Comparison of ENCODE assay signal across 14 cellular contexts in the genomic region with DNA sequence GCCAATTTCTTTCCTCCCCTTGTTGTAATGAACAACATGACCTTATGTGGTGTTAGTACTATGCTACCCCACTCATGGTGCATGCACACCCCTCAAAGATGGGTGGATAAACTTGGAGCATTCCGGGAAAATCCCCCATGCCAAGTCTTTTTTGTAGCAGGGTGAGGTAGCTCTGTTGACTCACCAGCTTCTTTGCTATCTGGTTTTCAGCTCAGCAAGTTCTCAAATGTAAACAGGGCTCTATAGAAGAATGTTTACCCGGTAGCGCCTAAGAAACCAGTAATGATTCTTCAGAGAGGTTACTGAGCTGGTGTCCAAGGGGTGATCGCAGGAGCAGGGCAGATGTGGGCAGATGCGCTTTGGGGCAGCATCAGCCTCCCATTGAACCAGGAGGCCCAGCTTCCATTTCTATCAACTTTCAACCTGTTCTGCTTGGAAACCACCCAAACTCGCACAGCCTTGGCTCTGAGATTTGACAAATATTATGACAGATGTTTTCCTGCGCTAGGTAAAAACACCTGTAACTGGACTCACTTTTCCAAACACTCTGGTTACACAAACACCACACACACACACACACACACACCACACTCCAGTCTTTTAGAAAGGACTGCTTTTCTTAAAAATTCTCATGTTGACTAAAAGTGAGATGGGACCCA.
DNase-seq lines count a peak whose midpoint lies in the region; ATAC-seq, FAIRE-seq and TF ChIP-seq lines count a peak whose summit lies in the region.
"Had no signal": no experiment of that assay in that cellular context is flagged by ENCODE, and none has a peak within 500 bp of the region (broad histone marks: within the 10 kb centered on the region; RNA-seq: fewer than 3 reads in every experiment).

No MANE protein-coding gene starts in this region.

- peaks cover 10% of the 10 kb centered on the region for H3K36me3 Mint-ChIP-seq in HFFc6 (ENCODE audit: low read depth)
- H3K36me3 Mint-ChIP-seq: activated naive CD8-positive, alpha-beta T cell had no signal

- peak; percentile 93 for FAIRE-seq in bronchial epithelial cell (lab: Jason Lieb, UNC)

- peaks cover 3% of the 10 kb centered on the region for H3K27me3 Mint-ChIP-seq in HFFc6 (ENCODE audit: insufficient read depth)
- H3K27me3 Mint-ChIP-seq in stimulated activated naive CD8-positive, alpha-beta T cell treated with anti-CD3 and anti-CD28 coated beads, Interleukin-15, amount 100 ng/mL, for 72 hours = no peaks in the 10 kb centered on the region
- H3K27me3 Mint-ChIP-seq: activated naive CD8-positive, alpha-beta T cell had no signal

- peak overlapping the region; percentile 83 for H3K27ac Mint-ChIP-seq in HFFc6
- H3K27ac Mint-ChIP-seq in stimulated activated naive CD8-positive, alpha-beta T cell treated with anti-CD3 and anti-CD28 coated beads, Interleukin-15, amount 100 ng/mL, for 72 hours = no peak overlapping the region
- H3K27ac Mint-ChIP-seq: activated naive CD8-positive, alpha-beta T cell had no signal

- DNase-seq in HFFc6 = peak; percentile 23
- DNase-seq in bronchial epithelial cell (ENCODE audit: low read depth) = peak; percentile 75
- no peak for DNase-seq in left lung
- no peak for DNase-seq in stimulated activated naive CD8-positive, alpha-beta T cell treated with anti-CD3 and anti-CD28 coated beads, Interleukin-15, amount 100 ng/mL, for 72 hours
- DNase-seq in ACHN = no peak
- DNase-seq in NCI-H2107 (lab: John Stamatoyannopoulos, UW) = no peak
- DNase-seq: activated CD8-positive, alpha-beta memory T cell treated with anti-CD3 and anti-CD28 coated beads, Interleukin-2, amount 50 U/mL, for 4 hours; colonic mucosa; DMS153; midbrain had no signal

- intact Hi-C loops in left lung (cut with DNase I) = no loop called here

- no peaks in the 10 kb centered on the region for H3K9me3 Mint-ChIP-seq in HFFc6
- no peaks in the 10 kb centered on the region for H3K9me3 Mint-ChIP-seq in stimulated activated naive CD8-positive, alpha-beta T cell treated with anti-CD3 and anti-CD28 coated beads, Interleukin-15, amount 100 ng/mL, for 72 hours

- H3K4me1 Mint-ChIP-seq in HFFc6 (ENCODE audit: low read depth) = peaks cover 64% of the 10 kb centered on the region
- H3K4me1 Mint-ChIP-seq in stimulated activated naive CD8-positive, alpha-beta T cell treated with anti-CD3 and anti-CD28 coated beads, Interleukin-15, amount 100 ng/mL, for 72 hours = no peaks in the 10 kb centered on the region

- peaks cover 0 to under 1% of the 10 kb centered on the region in 2 donors for H3K4me1 ChIP-seq in left lung

- peak; percentile 70 for ATAC-seq in left lung
- no peak for ATAC-seq in HG02973 (IDR thresholded peaks at IDR 0.05; ENCODE audit: unreplicated experiment)
- ATAC-seq in stimulated activated naive CD8-positive, alpha-beta T cell treated with anti-CD3 and anti-CD28 coated beads, Interleukin-15, amount 100 ng/mL, for 72 hours = no peak

- no peaks in the 10 kb centered on the region for H3K9me3 ChIP-seq in left lung
- H3K9me3 ChIP-seq: colonic mucosa, suprapubic skin had no signal

- H3K4me3 ChIP-seq in bronchial epithelial cell (ENCODE audit: low read depth, low read length) (no peak overlapping the region), left lung (no peak overlapping the region)
- H3K4me3 ChIP-seq: colonic mucosa, suprapubic skin had no signal

- H3K36me3 ChIP-seq in bronchial epithelial cell (ENCODE audit: control insufficient read depth, insufficient read depth, low read length) (peaks cover 6% of the 10 kb centered on the region), left lung (peaks cover 0 to 37% of the 10 kb centered on the region in 2 donors)

- H3K27me3 ChIP-seq in bronchial epithelial cell (ENCODE audit: control insufficient read depth, insufficient read depth, low read length) (no peaks in the 10 kb centered on the region), left lung (no peaks in the 10 kb centered on the region)
- H3K27me3 ChIP-seq: colonic mucosa, suprapubic skin had no signal

- H3K4me3 Mint-ChIP-seq in HFFc6 = peak overlapping the region; percentile 76
- H3K4me3 Mint-ChIP-seq in stimulated activated naive CD8-positive, alpha-beta T cell treated with anti-CD3 and anti-CD28 coated beads, Interleukin-15, amount 100 ng/mL, for 72 hours = no peak overlapping the region
- H3K4me3 Mint-ChIP-seq: activated naive CD8-positive, alpha-beta T cell had no signal

- TF ChIP-seq CTCF in 22Rv1 (IDR thresholded peaks at IDR 0.05) (no peak), HFFc6 (IDR thresholded peaks at IDR 0.05) (no peak), bronchial epithelial cell (IDR thresholded peaks at IDR 0.05; ENCODE audit: insufficient read depth, low read length, severe bottlenecking) (no peak), left lung (IDR thresholded peaks at IDR 0.05) (no peak)

- H3K27ac ChIP-seq in 22Rv1 (peak overlapping the region; percentile 29; the same call in 1 of the 2 replicates), left lung (no peak overlapping the region)
- H3K27ac ChIP-seq: colonic mucosa, suprapubic skin had no signal

- in situ Hi-C loops in ACHN (cut with HindIII; ENCODE audit: low pct_ligation_motif_present, low pct_unique_long_range_greater_than_20kb, low sequenced_read_pairs) = no loop called here

Comparison
In these comparisons a context has a peak if more than half of its experiments do, and no peak if none do; other contexts are left out.
1. DNase-seq: peak in HFFc6 (single experiment) and bronchial epithelial cell (single experiment); none in left lung (0 of 2), stimulated activated naive CD8-positive, alpha-beta T cell treated with anti-CD3 and anti-CD28 coated beads, Interleukin-15, amount 100 ng/mL, for 72 hours (0 of 2), ACHN (single experiment) and NCI-H2107 (single experiment).